15 cellular contexts compared by ENCODE assay signal in genomic region chr5:154044585-154044984, GRCh38. TPM values are rescaled to one million over a fixed set of nuclear protein-coding genes. Genes with fewer than 3 reads are reported as not detected.
DNase-seq lines count a peak whose midpoint lies in the region; ATAC-seq, FAIRE-seq and TF ChIP-seq lines count a peak whose summit lies in the region.
"Had no signal": no experiment of that assay in that cellular context is flagged by ENCODE, and none has a peak within 500 bp of the region (broad histone marks: within the 10 kb centered on the region; RNA-seq: fewer than 3 reads in every experiment).

No MANE protein-coding gene starts in this region.

- no peak for FAIRE-seq in GM12878 (lab: Jason Lieb, UNC)
- FAIRE-seq: K562 had no signal

- no peaks in the 10 kb centered on the region for H3K9me2 ChIP-seq in Loucy (replicated peaks; ENCODE audit: low read depth, low read length)

- DNase-seq in GF-D8 (lab: John Stamatoyannopoulos, UW) (peak; percentile 70), GM12878 (ENCODE audit: low read depth, low spot score) (no peak)
- DNase-seq in activated naive CD4-positive, alpha-beta T cell treated with anti-CD3 and anti-CD28 coated beads, Interleukin-2, amount 10 ng/mL, durations not matched to agents 7 days and 5 days: no peak
- DNase-seq: ACHN, DMS79, GM23248, NCI-H1048, NCI-H524 had no signal

- no peak overlapping the region for H3K4me3 Mint-ChIP-seq in activated naive CD4-positive, alpha-beta T cell treated with anti-CD3 and anti-CD28 coated beads, Interleukin-2, amount 10 ng/mL, durations not matched to agents 7 days and 5 days

- POLR2A ChIA-PET in GM12878 (lab: Charles Lee): no interaction called here

- 87% methylated on average over 2 of the region's 2 CpGs for WGBS in GM12878 (ENCODE audit: insufficient coverage, insufficient replicate concordance, low lambda C conversion rate, missing lambda C conversion rate)

- no peak overlapping the region for H2AFZ ChIP-seq in Loucy (ENCODE audit: low read length)
- no peak overlapping the region for H2AFZ ChIP-seq in GM12878 (ENCODE audit: control insufficient read depth, low read depth, low read length)
- no peak overlapping the region for H2AFZ ChIP-seq in parathyroid adenoma
- H2AFZ ChIP-seq: GM23248 had no signal

- intact Hi-C loops in GM12878 (cut with micrococcal nuclease; ENCODE audit: unreplicated experiment): no loop called here

- TF ChIP-seq RAD21 in GM12878 (IDR thresholded peaks at IDR 0.05; ENCODE audit: insufficient read depth, low read depth, low read length): no peak

- peaks cover 44% of the 10 kb centered on the region for H3K4me1 Mint-ChIP-seq in activated naive CD4-positive, alpha-beta T cell treated with anti-CD3 and anti-CD28 coated beads, Interleukin-2, amount 10 ng/mL, durations not matched to agents 7 days and 5 days

- H3F3A ChIP-seq in Loucy (ENCODE audit: low read depth): no peaks in the 10 kb centered on the region

- H3K4me2 ChIP-seq in Loucy (ENCODE audit: low read depth, low read length, poor library complexity, severe bottlenecking) (peak overlapping the region; percentile 57), GM12878 (ENCODE audit: control insufficient read depth, insufficient read depth) (no peak overlapping the region), parathyroid adenoma (ENCODE audit: low read length) (peak overlapping the region; percentile 5)

- H3K4me1 ChIP-seq in Loucy (ENCODE audit: insufficient read depth, low read length, poor library complexity, severe bottlenecking) (peaks cover 24% of the 10 kb centered on the region), GM12878 (ENCODE audit: control insufficient read depth, insufficient read depth, low read length) (peaks cover 3% of the 10 kb centered on the region; the same call in 1 of the 2 replicates), parathyroid adenoma (peaks cover 26% of the 10 kb centered on the region)

- peaks cover 22% of the 10 kb centered on the region for H3K36me3 Mint-ChIP-seq in activated naive CD4-positive, alpha-beta T cell treated with anti-CD3 and anti-CD28 coated beads, Interleukin-2, amount 10 ng/mL, durations not matched to agents 7 days and 5 days

- SMC1A ChIA-PET in GM12878 (lab: Charles Lee; ENCODE audit: uncharacterized antibody, unreplicated experiment): interaction anchor here (1.0 kb wide), 1 partner anchor 12 kb away, joined by 4 read pairs; no protein-coding TSS in a partner anchor

- TF ChIP-seq EP300 in GM12878 (IDR thresholded peaks at IDR 0.05; ENCODE audit: borderline replicate concordance in 1 of 2, control insufficient read depth in 1 of 2, low read depth in 2 of 2, low read length in 2 of 2): no peak

- no peak for TF ChIP-seq CTCF in Loucy (conservative IDR thresholded peaks at IDR 0.05; ENCODE audit: low read length)
- TF ChIP-seq CTCF in GM12878 (IDR thresholded peaks at IDR 0.05 in 2 of 3, conservative IDR thresholded peaks at IDR 0.05 in 1 of 3; ENCODE audit: control insufficient read depth in 2 of 3, extremely low read depth in 1 of 3, insufficient read depth in 1 of 3, low read depth in 3 of 3, low read length in 3 of 3): no peak
- TF ChIP-seq CTCF in parathyroid adenoma (IDR thresholded peaks at IDR 0.05): no peak

- BruUV-seq in GM12878 (replicated peaks; lab: Mats Ljungman, UMichigan): no TSS peak

- no peak overlapping the region for H3K27ac Mint-ChIP-seq in activated naive CD4-positive, alpha-beta T cell treated with anti-CD3 and anti-CD28 coated beads, Interleukin-2, amount 10 ng/mL, durations not matched to agents 7 days and 5 days

- ATAC-seq in GM12878 (peak; percentile 41; the same call in 1 of the 3 replicates), GM21737 (IDR thresholded peaks at IDR 0.05; ENCODE audit: unreplicated experiment) (no peak), HG02678 (IDR thresholded peaks at IDR 0.05; ENCODE audit: unreplicated experiment) (no peak)
- ATAC-seq: HCT116, K562, Panc1 had no signal

- CTCF ChIA-PET in GM12878 (lab: Yijun Ruan, JAX): no interaction called here
- CTCF ChIA-PET in activated naive CD4-positive, alpha-beta T cell treated with anti-CD3 and anti-CD28 coated beads, Interleukin-2, amount 10 ng/mL, durations not matched to agents 7 days and 5 days (lab: Charles Lee): no interaction called here

- H3K27me3 ChIP-seq in Loucy (ENCODE audit: insufficient read depth, low read length, poor library complexity, severe bottlenecking) (no peaks in the 10 kb centered on the region), GM12878 (replicated peaks in 1 of 2; ENCODE audit: control insufficient read depth in 2 of 2, insufficient read depth in 2 of 2, low read length in 1 of 2) (no peaks in the 10 kb centered on the region), parathyroid adenoma (ENCODE audit: control insufficient read depth, insufficient read depth, low read length) (no peaks in the 10 kb centered on the region)

- H3K27ac ChIP-seq in GM12878 (ENCODE audit: control insufficient read depth, insufficient read depth) (no peak overlapping the region), parathyroid adenoma (no peak overlapping the region)
- H3K27ac ChIP-seq: GM23248 had no signal

- no peak for TF ChIP-seq POLR2A in GM12878 (IDR thresholded peaks at IDR 0.05; ENCODE audit: low read depth, low read length)

- H3K36me3 ChIP-seq in Loucy (ENCODE audit: insufficient read depth, low read length) (no peaks in the 10 kb centered on the region), GM12878 (ENCODE audit: control insufficient read depth in 2 of 2, insufficient read depth in 2 of 2, low read length in 1 of 2) (peaks cover 0 to 4% of the 10 kb centered on the region in 2 experiments; a peak in 1 of 4 replicates), parathyroid adenoma (ENCODE audit: control insufficient read depth, insufficient read depth, low read length) (no peaks in the 10 kb centered on the region)

- RAD21 ChIA-PET in GM12878 (lab: Charles Lee; ENCODE audit: unreplicated experiment): no interaction called here

- H3K4me3 ChIP-seq in Loucy (ENCODE audit: low read length, poor library complexity, severe bottlenecking): peak overlapping the region; percentile 42
- no peak overlapping the region for H3K4me3 ChIP-seq in GM12878
- H3K4me3 ChIP-seq in parathyroid adenoma (ENCODE audit: low read depth, low read length): no peak overlapping the region
- H3K4me3 ChIP-seq: GM23248, K562 had no signal

- in situ Hi-C loops in GM12878 (cut with MboI): no loop called here

- no peaks in the 10 kb centered on the region for H3K27me3 Mint-ChIP-seq in activated naive CD4-positive, alpha-beta T cell treated with anti-CD3 and anti-CD28 coated beads, Interleukin-2, amount 10 ng/mL, durations not matched to agents 7 days and 5 days

- H3K79me2 ChIP-seq in Loucy (ENCODE audit: insufficient read depth, low read length): peaks cover 28% of the 10 kb centered on the region
- H3K79me2 ChIP-seq in GM12878 (ENCODE audit: control insufficient read depth, insufficient read depth, low read length): peaks cover 26% of the 10 kb centered on the region
- H3K79me2 ChIP-seq in parathyroid adenoma: peaks cover 16% of the 10 kb centered on the region

- no peaks in the 10 kb centered on the region for H3K9me3 Mint-ChIP-seq in activated naive CD4-positive, alpha-beta T cell treated with anti-CD3 and anti-CD28 coated beads, Interleukin-2, amount 10 ng/mL, durations not matched to agents 7 days and 5 days

- no peaks in the 10 kb centered on the region for H3K9me3 ChIP-seq in Loucy (ENCODE audit: insufficient read depth, low read depth, low read length)
- H3K9me3 ChIP-seq in GM12878 (replicated peaks; ENCODE audit: control insufficient read depth, insufficient read depth, low read length): no peaks in the 10 kb centered on the region
- H3K9me3 ChIP-seq in parathyroid adenoma (ENCODE audit: control insufficient read depth, low read length): no peaks in the 10 kb centered on the region

- no peak overlapping the region for H3K9ac ChIP-seq in Loucy (ENCODE audit: low read depth, low read length, poor library complexity, severe bottlenecking)
- no peak overlapping the region for H3K9ac ChIP-seq in GM12878 (ENCODE audit: control insufficient read depth, insufficient read depth, low read length)
- no peak overlapping the region for H3K9ac ChIP-seq in parathyroid adenoma
- H3K9ac ChIP-seq: GM23248 had no signal

- no peaks in the 10 kb centered on the region for H4K20me1 ChIP-seq in Loucy (ENCODE audit: insufficient read depth, low read length, poor library complexity, severe bottlenecking)
- H4K20me1 ChIP-seq in GM12878 (ENCODE audit: control insufficient read depth, insufficient read depth): peaks cover 4% of the 10 kb centered on the region; the same call in 1 of the 2 replicates

RNA-seq across cellular contexts. Expression of gene MFAP3, which starts 5.8 kb away (rescaled TPM):
- total RNA-seq in GM12878 (2013; cell fraction: nucleolus; rRNA removed): 64.0 and 64.7 TPM in 2 replicates
- 17.7 and 25.7 TPM in 2 replicates for total RNA-seq in GM12878 (2014; rRNA removed)
- 21.5 and 22.9 TPM in 2 replicates for total RNA-seq in GM12878 (2014; rRNA removed; fragmentation: Illumina TruSeq; extraction: Trizol)
- 11.6 and 11.8 TPM in 2 replicates for total RNA-seq in GM12878 (2021)
- polyA plus RNA-seq in GM12878 (2011; ENCODE audit: low read depth): 4.1 TPM
- polyA plus RNA-seq in GM12878 (2011; rRNA removed): 20.3 and 25.5 TPM in 2 replicates
- polyA plus RNA-seq in GM12878 (2011; cell fraction: cytosol; rRNA removed): 10.5 and 11.8 TPM in 2 replicates
- 13.8 and 14.9 TPM in 2 replicates for polyA plus RNA-seq in GM12878 (2011; cell fraction: nucleus; rRNA removed)
- polyA plus RNA-seq in GM12878 (2012): 6.7 and 8.8 TPM in 2 replicates
- 18.3 and 29.1 TPM in 2 replicates for polyA plus RNA-seq in GM12878 (2014; fragmentation: Illumina TruSeq; extraction: Trizol)
- 1 to 10 TPM; 2.5 to 4.4 TPM for polyA plus RNA-seq in GM12878 (2014; fragmentation: Nextera tagmentation; extraction: Ambion mirVana)
- polyA plus RNA-seq in GM12878 (2014; rRNA removed): 10.7 and 14.7 TPM in 2 replicates
- 10 to 100 TPM in 1 of 2 experiments, 1 to 10 TPM in 1; 9.0 to 12.1 TPM for polyA plus RNA-seq in GM12878 (2016; fragmentation: Nextera tagmentation; extraction: Ambion mirVana)
- 52.7 and 56.3 TPM in 2 replicates for polyA minus RNA-seq in GM12878 (2011; rRNA and poly(A)+ RNA removed)
- 14.1 and 16.0 TPM in 2 replicates for polyA minus RNA-seq in GM12878 (2011; cell fraction: cytosol; rRNA and poly(A)+ RNA removed)
- polyA minus RNA-seq in GM12878 (2011; cell fraction: nucleus; rRNA and poly(A)+ RNA removed): 28.2 and 45.5 TPM in 2 replicates

RNA-seq across cellular contexts. Expression of gene FAM114A2, which starts 5.9 kb away (rescaled TPM):
- total RNA-seq in GM12878 (2013; cell fraction: nucleolus; rRNA removed): 37.6 and 45.8 TPM in 2 replicates
- total RNA-seq in GM12878 (2014; rRNA removed) (18.2 and 20.5 TPM in 2 replicates), GM12878 (2014; rRNA removed; fragmentation: Illumina TruSeq; extraction: Trizol) (29.6 and 30.7 TPM in 2 replicates), GM12878 (2021) (22.9 and 26.1 TPM in 2 replicates)
- polyA plus RNA-seq in GM12878 (2011; ENCODE audit: low read depth): 15.4 TPM
- polyA plus RNA-seq in GM12878 (2011; rRNA removed) (22.9 and 33.7 TPM in 2 replicates), GM12878 (2014; fragmentation: Illumina TruSeq; extraction: Trizol) (31.2 and 32.8 TPM in 2 replicates), GM12878 (2014; fragmentation: Nextera tagmentation; extraction: Ambion mirVana) (10 to 100 TPM; 16.8 to 17.4 TPM), GM12878 (2014; rRNA removed) (19.1 and 20.9 TPM in 2 replicates), GM12878 (2016; fragmentation: Nextera tagmentation; extraction: Ambion mirVana) (10 to 100 TPM; 25.6 to 26.6 TPM)
- 13.8 and 15.7 TPM in 2 replicates for polyA plus RNA-seq in GM12878 (2011; cell fraction: cytosol; rRNA removed)
- 13.2 and 15.3 TPM in 2 replicates for polyA plus RNA-seq in GM12878 (2011; cell fraction: nucleus; rRNA removed)
- 14.4 and 17.7 TPM in 2 replicates for polyA plus RNA-seq in GM12878 (2012)
- 24.5 and 27.9 TPM in 2 replicates for polyA minus RNA-seq in GM12878 (2011; rRNA and poly(A)+ RNA removed)
- polyA minus RNA-seq in GM12878 (2011; cell fraction: cytosol; rRNA and poly(A)+ RNA removed): 8.6 and 16.3 TPM in 2 replicates
- 17.4 and 25.0 TPM in 2 replicates for polyA minus RNA-seq in GM12878 (2011; cell fraction: nucleus; rRNA and poly(A)+ RNA removed)
